In the genomic region with DNA sequence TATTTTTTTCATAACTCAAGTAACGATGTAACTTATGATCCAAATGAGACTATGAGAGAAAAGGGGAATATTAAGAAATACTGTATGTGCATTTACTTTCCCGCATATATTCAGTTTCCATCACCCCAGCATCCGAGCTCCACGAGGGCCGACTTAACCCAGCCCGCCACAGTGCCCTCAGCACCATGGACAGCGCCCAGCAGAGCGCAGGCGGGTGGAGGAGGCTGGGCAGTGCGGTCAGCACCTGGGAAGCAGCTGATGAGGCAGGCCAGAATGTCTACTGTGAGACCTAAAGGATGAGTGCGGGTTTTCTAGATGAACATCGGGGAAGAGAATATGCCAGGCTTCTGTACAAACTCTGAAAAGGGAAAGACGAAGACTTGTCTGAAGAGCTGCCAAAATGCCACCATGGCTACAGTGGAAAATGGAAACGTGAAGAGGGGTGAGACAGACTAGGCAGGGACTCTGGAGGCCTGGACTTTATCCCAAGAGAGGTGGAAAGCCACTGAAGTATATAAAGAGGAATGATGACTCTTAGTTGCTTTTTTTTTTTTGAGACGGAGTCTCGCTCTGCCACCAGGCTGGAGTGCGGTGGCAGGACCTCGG, we compare ENCODE assay signal across 10 cellular contexts. TPM values are rescaled to one million over a fixed set of nuclear protein-coding genes. Genes with fewer than 3 reads are reported as not detected.
A peak's percentile ranks its signal among the peaks of the same experiment; 100 is the strongest.
DNase-seq lines count a peak whose midpoint lies in the region; ATAC-seq, FAIRE-seq and TF ChIP-seq lines count a peak whose summit lies in the region.
"Had no signal": no experiment of that assay in that cellular context is flagged by ENCODE, and none has a peak within 500 bp of the region (broad histone marks: within the 10 kb centered on the region; RNA-seq: fewer than 3 reads in every experiment).

No MANE protein-coding gene starts in this region.

- H3K4me3 ChIP-seq in A549 (no peak overlapping the region), BE2C (ENCODE audit: low read depth, low read length) (no peak overlapping the region)
- H3K4me3 ChIP-seq: skin epidermis had no signal

- no peaks in the 10 kb centered on the region for H3K9me3 Mint-ChIP-seq in activated T-cell treated with anti-CD3 and anti-CD28 coated beads, Interleukin-2, amount 50 U/mL, for 24 hours
- no peaks in the 10 kb centered on the region for H3K9me3 Mint-ChIP-seq in progenitor cell of endocrine pancreas (ENCODE audit: low read depth)

- no peak overlapping the region for H3K4me3 Mint-ChIP-seq in activated T-cell treated with anti-CD3 and anti-CD28 coated beads, Interleukin-2, amount 50 U/mL, for 24 hours
- H3K4me3 Mint-ChIP-seq in progenitor cell of endocrine pancreas (ENCODE audit: low read depth) = no peak overlapping the region

- in situ Hi-C loops in KBM-7 (cut with MboI; ENCODE audit: low pct_unique_long_range_greater_than_20kb, low sequenced_read_pairs) = no loop called here

- 32% methylated on average over 18 of the region's 18 CpGs for WGBS in A549 (ENCODE audit: missing lambda C conversion rate)

- no peak for TF ChIP-seq EP300 in A549 (IDR thresholded peaks at IDR 0.05)

- ATAC-seq in A549 (peak; percentile 91 to 95), HG03521 (IDR thresholded peaks at IDR 0.05; ENCODE audit: unreplicated experiment) (no peak)

- peak; percentile 53 to 59 for DNase-seq in A549 (ENCODE audit: low read depth in 1 of 2, low spot score in 1 of 2)
- DNase-seq in KBM-7 = peak; percentile 61
- DNase-seq in activated T-cell treated with anti-CD3 and anti-CD28 coated beads, Interleukin-2, amount 50 U/mL, for 24 hours = peak; percentile 45
- peak; percentile 52 for DNase-seq in glomerular visceral epithelial cell (ENCODE audit: extremely low spot score)
- peak; percentile 87 for DNase-seq in progenitor cell of endocrine pancreas (ENCODE audit: low spot score, unreplicated experiment)
- no peak for DNase-seq in BE2C
- no peak for DNase-seq in OCI-M2 (lab: John Stamatoyannopoulos, UW; ENCODE audit: unreplicated experiment)

- 0 out of 3 replicates have a peak, but pooled peaks cover 2% of the 10 kb centered on the region for H3K9me3 ChIP-seq in A549
- H3K9me3 ChIP-seq in BE2C = no peaks in the 10 kb centered on the region

- H3K27ac Mint-ChIP-seq in activated T-cell treated with anti-CD3 and anti-CD28 coated beads, Interleukin-2, amount 50 U/mL, for 24 hours = no peak overlapping the region
- no peak overlapping the region for H3K27ac Mint-ChIP-seq in progenitor cell of endocrine pancreas

- TF ChIP-seq RAD21 in A549 (conservative IDR thresholded peaks at IDR 0.05 in 1 of 2, IDR thresholded peaks at IDR 0.05 in 1 of 2) = no peak

- peaks cover 70% of the 10 kb centered on the region for H3K27me3 Mint-ChIP-seq in activated T-cell treated with anti-CD3 and anti-CD28 coated beads, Interleukin-2, amount 50 U/mL, for 24 hours
- peaks cover 60% of the 10 kb centered on the region for H3K27me3 Mint-ChIP-seq in progenitor cell of endocrine pancreas

- TF ChIP-seq CTCF in A549 (IDR thresholded peaks at IDR 0.05) (no peak), progenitor cell of endocrine pancreas (IDR thresholded peaks at IDR 0.05; ENCODE audit: unreplicated experiment) (no peak), BE2C (IDR thresholded peaks at IDR 0.05; ENCODE audit: low read depth, low read length) (no peak)

- no peaks in the 10 kb centered on the region for H3K36me3 ChIP-seq in BE2C

- H3K4me1 ChIP-seq in A549 (no peaks in the 10 kb centered on the region), BE2C (no peaks in the 10 kb centered on the region)

- H3K27me3 ChIP-seq in BE2C = no peaks in the 10 kb centered on the region

- H3K27ac ChIP-seq in A549 = no peak overlapping the region
- H3K27ac ChIP-seq: skin epidermis, VCaP had no signal

- POLR2A ChIA-PET in A549 (lab: Yijun Ruan, JAX) = no interaction called here

- TF ChIP-seq POLR2A in A549 (IDR thresholded peaks at IDR 0.05; ENCODE audit: low read length) = no peak

- H3K4me2 ChIP-seq in A549 = peak overlapping the region; percentile 20; the same call in 1 of the 3 replicates

- H3K4me1 Mint-ChIP-seq in activated T-cell treated with anti-CD3 and anti-CD28 coated beads, Interleukin-2, amount 50 U/mL, for 24 hours (ENCODE audit: low read depth) = no peaks in the 10 kb centered on the region
- peaks cover 9% of the 10 kb centered on the region for H3K4me1 Mint-ChIP-seq in progenitor cell of endocrine pancreas (ENCODE audit: low read depth)

- CTCF ChIA-PET in A549 (lab: Yijun Ruan, JAX) = interaction anchor here (0.5 to 1.5 kb wide), 7 partner anchors 11 to 138 kb away, joined by 3 to 5 read pairs (median 3); no protein-coding TSS in a partner anchor

- FAIRE-seq in A549 (lab: Jason Lieb, UNC) = no peak

- no peaks in the 10 kb centered on the region for H3K36me3 Mint-ChIP-seq in activated T-cell treated with anti-CD3 and anti-CD28 coated beads, Interleukin-2, amount 50 U/mL, for 24 hours (ENCODE audit: low read depth)
- no peaks in the 10 kb centered on the region for H3K36me3 Mint-ChIP-seq in progenitor cell of endocrine pancreas (ENCODE audit: insufficient read depth)

TF ChIP-seq in A549, 52 proteins besides CTCF, POLR2A, EP300 and RAD21:
- TF ChIP-seq NR3C1 (IDR thresholded peaks at IDR 0.05) (no peak), FOXS1 (CRISPR knock-in tag; IDR thresholded peaks at IDR 0.05) (peak; percentile 73; the same call in 1 of the 2 replicates), HOXB5 (CRISPR knock-in tag; IDR thresholded peaks at IDR 0.05) (0 out of 2 replicates have a peak, but pooled peaks have one; percentile 34), EHMT2 (IDR thresholded peaks at IDR 0.05; ENCODE audit: low read depth) (peak; percentile 93), HEYL (CRISPR knock-in tag; IDR thresholded peaks at IDR 0.05) (no peak), HOXB13 (CRISPR knock-in tag; IDR thresholded peaks at IDR 0.05; ENCODE audit: low read depth) (0 out of 2 replicates have a peak, but pooled peaks have one; percentile 40), REST (IDR thresholded peaks at IDR 0.05) (peak; percentile 98), ZSCAN20 (CRISPR knock-in tag; IDR thresholded peaks at IDR 0.05) (peak; percentile 53; the same call in 1 of the 2 replicates)
- TF ChIP-seq, protein P1, sequence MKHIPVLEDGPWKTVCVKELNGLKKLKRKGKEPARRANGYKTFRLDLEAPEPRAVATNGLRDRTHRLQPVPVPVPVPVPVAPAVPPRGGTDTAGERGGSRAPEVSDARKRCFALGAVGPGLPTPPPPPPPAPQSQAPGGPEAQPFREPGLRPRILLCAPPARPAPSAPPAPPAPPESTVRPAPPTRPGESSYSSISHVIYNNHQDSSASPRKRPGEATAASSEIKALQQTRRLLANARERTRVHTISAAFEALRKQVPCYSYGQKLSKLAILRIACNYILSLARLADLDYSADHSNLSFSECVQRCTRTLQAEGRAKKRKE (CRISPR knock-in tag; IDR thresholded peaks at IDR 0.05; ENCODE audit: low read depth) = peak; percentile 50; the same call in 1 of the 2 replicates
TF ChIP-seq in A549: peak in this region for 7.

RNA-seq across cellular contexts. Expression of gene MED27, which starts 34.5 kb away (rescaled TPM):
- 37.8 and 43.9 TPM in 2 replicates for polyA plus RNA-seq in A549 (2011; rRNA removed)
- polyA plus RNA-seq in A549 (2012; cell fraction: cytosol; rRNA removed) = 37.4 and 37.6 TPM in 2 replicates
- polyA plus RNA-seq in A549 (2012; cell fraction: nucleus; rRNA removed) = 36.1 and 40.5 TPM in 2 replicates
- polyA plus RNA-seq in A549 (2017; fragmentation: RNase III; extraction: RNeasy Plus Mini Kit Qiagen cat#74134 plus additional on column Dnase treatment) = 24.2 to 26.4 TPM (median 26.0 TPM) in 3 replicates
- polyA minus RNA-seq in A549 (2011; rRNA and poly(A)+ RNA removed) = 38.8 and 39.1 TPM in 2 replicates
- 25.1 and 28.2 TPM in 2 replicates for total RNA-seq in progenitor cell of endocrine pancreas
- 73.5 TPM for polyA plus RNA-seq in BE2C (2012; ENCODE audit: insufficient read depth, insufficient read length, low read depth)

RNA-seq across cellular contexts. Expression of gene NTNG2, which starts 47.7 kb away (rescaled TPM):
- polyA plus RNA-seq in A549 (2011; rRNA removed) (1.0 and 1.4 TPM in 2 replicates), A549 (2017; fragmentation: RNase III; extraction: RNeasy Plus Mini Kit Qiagen cat#74134 plus additional on column Dnase treatment) (0.46 to 1.1 TPM (median 0.52 TPM) in 3 replicates)
- polyA plus RNA-seq in A549 (2012; cell fraction: cytosol; rRNA removed) = 0.50 and 1.6 TPM in 2 replicates
- polyA plus RNA-seq in A549 (2012; cell fraction: nucleus; rRNA removed) = 1.8 and 4.2 TPM in 2 replicates
- 0.87 and 1.4 TPM in 2 replicates for polyA minus RNA-seq in A549 (2011; rRNA and poly(A)+ RNA removed)
- 2.4 TPM in 2 replicates for total RNA-seq in progenitor cell of endocrine pancreas
- polyA plus RNA-seq in BE2C (2012; ENCODE audit: insufficient read depth, insufficient read length, low read depth) = 1.3 TPM

Comparison
In these comparisons a context has a peak if more than half of its experiments do, and no peak if none do; other contexts are left out.
1. DNase-seq: peak in A549 (2 of 2), KBM-7 (single experiment), activated T-cell treated with anti-CD3 and anti-CD28 coated beads, Interleukin-2, amount 50 U/mL, for 24 hours (single experiment), glomerular visceral epithelial cell (single experiment) and progenitor cell of endocrine pancreas (single experiment); none in BE2C (single experiment) and OCI-M2 (single experiment).